31 cellular contexts compared by ENCODE assay signal in the genomic region with DNA sequence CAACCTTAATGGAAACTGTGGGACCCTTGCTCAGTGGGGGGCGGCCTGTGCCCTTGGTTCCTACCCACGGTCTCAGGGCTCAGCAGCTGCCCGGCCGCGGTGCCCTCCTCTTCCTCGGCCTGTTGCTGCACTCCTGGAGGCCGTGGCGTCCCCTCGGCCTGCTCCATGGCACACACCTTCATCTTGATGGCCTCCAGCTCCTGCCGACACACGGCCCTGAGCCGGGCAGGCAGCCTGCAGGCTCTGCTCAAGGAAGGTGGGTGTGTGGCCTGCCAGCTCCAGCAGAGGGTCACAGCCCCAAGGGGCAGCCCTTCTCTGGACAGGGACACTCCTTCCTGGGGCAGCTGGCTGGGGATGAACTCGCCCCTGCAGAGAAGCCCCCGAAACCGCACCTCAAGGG. TPM values are rescaled to one million over a fixed set of nuclear protein-coding genes. Genes with fewer than 3 reads are reported as not detected.
"Had no signal": no experiment of that assay in that cellular context is flagged by ENCODE, and none has a peak within 500 bp of the region (broad histone marks: within the 10 kb centered on the region; RNA-seq: fewer than 3 reads in every experiment).

No MANE protein-coding gene starts in this region.

- ATAC-seq: natural killer cell; pancreas; right cardiac atrium; stimulated activated effector memory CD8-positive, alpha-beta T cell treated with anti-CD3 and anti-CD28 coated beads, Interleukin-12 subunit alpha, Interleukin-12 subunit beta, amount 100 ng/mL, for 72 hours; upper lobe of right lung had no signal

- H3K4me2 ChIP-seq: hepatocyte had no signal

- FAIRE-seq: pancreas, small intestine, urothelium cell line had no signal

- H3K27me3 ChIP-seq: hepatocyte, pancreas had no signal

- DNase-seq: islet precursor cell; left ventricle myocardium inferior; mesendoderm; naive B cell; natural killer cell; nephron progenitor cell; nucleus accumbens; pancreas; posterior cingulate gyrus; retina; right cardiac atrium; sigmoid colon; small intestine; spleen; stimulated activated CD4-positive, alpha-beta T cell treated with anti-CD3 and anti-CD28 coated beads, Interleukin-4, amount 100 ng/mL, for 24 hours; stimulated activated naive CD4-positive, alpha-beta T cell; tibial artery; trophoblast cell; upper lobe of right lung had no signal

- H3K9me3 ChIP-seq: left ventricle myocardium inferior, pancreas, prostate gland, sigmoid colon, spleen, suprapubic skin, thoracic aorta, tibial artery, upper lobe of right lung had no signal

- H3K79me2 ChIP-seq: hepatocyte had no signal

- H3K4me3 ChIP-seq: hepatocyte, left ventricle myocardium inferior, lung, pancreas, prostate gland, sigmoid colon, spleen, suprapubic skin, thoracic aorta, tibial artery, upper lobe of right lung had no signal

- H3K4me1 ChIP-seq: pancreas, prostate gland, sigmoid colon, suprapubic skin, tibial artery had no signal

- H2AFZ ChIP-seq: hepatocyte had no signal

- H3K27ac ChIP-seq: hepatocyte, left ventricle myocardium inferior, pancreas, prostate gland, sigmoid colon, spleen, suprapubic skin, thoracic aorta, tibial artery, upper lobe of right lung had no signal

RNA-seq across cellular contexts. Expression of a gene that starts 0.7 kb away (rescaled TPM):
- total RNA-seq: hepatocyte, kidney epithelial cell, left ventricle myocardium inferior, lower leg skin, lung, mononuclear cell, osteoblast, right cardiac atrium, sigmoid colon, subcutaneous adipose tissue, suprapubic skin, thoracic aorta, upper lobe of right lung had no signal
- polyA plus RNA-seq: hepatocyte, right cardiac atrium, small intestine had no signal
